17 cellular contexts compared by ENCODE assay signal in the genomic region with DNA sequence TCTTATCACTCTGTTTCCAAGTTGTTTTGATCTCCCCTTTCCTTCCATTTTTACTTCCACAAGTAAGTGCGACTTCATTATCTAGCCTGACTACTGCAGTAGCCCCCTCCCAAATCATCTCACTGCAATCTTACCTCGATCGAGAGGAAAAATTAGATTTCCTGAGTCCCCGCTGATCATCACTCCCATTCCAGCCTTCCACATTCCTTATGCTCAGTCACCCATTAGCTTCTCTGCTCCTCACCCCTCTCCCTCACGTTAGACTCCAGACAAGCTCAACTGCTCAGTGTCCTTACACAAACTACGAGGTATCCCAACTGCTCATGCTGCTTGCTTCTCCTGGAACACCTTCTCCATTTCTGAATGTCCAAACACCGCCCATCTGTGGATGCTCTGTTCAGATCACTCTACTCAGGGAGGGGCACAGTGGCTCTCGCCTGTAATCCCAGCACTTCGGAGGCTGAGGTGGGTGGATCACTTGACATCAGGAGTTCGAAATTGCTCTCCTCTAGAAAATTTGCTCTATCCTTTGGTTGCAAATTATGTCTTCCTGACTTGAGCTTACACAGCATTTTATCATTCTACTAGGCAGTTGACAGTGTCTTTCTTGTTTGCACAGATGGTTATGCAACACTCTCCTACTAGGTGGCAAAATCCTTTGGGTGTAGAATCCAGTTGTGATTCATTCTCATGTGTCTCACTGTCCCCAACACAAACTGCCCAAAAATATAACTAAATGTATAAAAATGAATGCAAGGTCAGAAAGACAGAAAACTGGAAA.
DNase-seq lines count a peak whose midpoint lies in the region; ATAC-seq and TF ChIP-seq lines count a peak whose summit lies in the region.
"Had no signal": no experiment of that assay in that cellular context is flagged by ENCODE, and none has a peak within 500 bp of the region (broad histone marks: within the 10 kb centered on the region; RNA-seq: fewer than 3 reads in every experiment).

No MANE protein-coding gene starts in this region.

- peak; percentile 43; the same call in 1 of the 2 replicates for ATAC-seq in WTC11
- no peak for ATAC-seq in activated T-cell treated with anti-CD3 and anti-CD28 coated beads, Interleukin-2, amount 50 U/mL, for 4 hours

- H3K4me3 Mint-ChIP-seq in WTC11 (no peak overlapping the region), nephron progenitor cell (no peak overlapping the region)
- H3K4me3 Mint-ChIP-seq in activated T-cell treated with anti-CD3 and anti-CD28 coated beads, Interleukin-2, amount 50 U/mL, for 4 hours, result no peak overlapping the region
- no peak overlapping the region for H3K4me3 Mint-ChIP-seq in activated T-helper 1 cell treated with anti-CD3 and anti-CD28 coated beads, Interleukin-12 subunit alpha, Interleukin-12 subunit beta, Interleukin-2, Interleukin-4 antibody, amounts not matched to agents 30 ng/mL and 10 ng/mL and 1 ng/mL, durations not matched to agents 14 hours and 24 hours and 36 hours

- H3K36me3 Mint-ChIP-seq in WTC11 (peaks cover 7% of the 10 kb centered on the region), nephron progenitor cell (ENCODE audit: low read depth) (peaks cover 12% of the 10 kb centered on the region)
- peaks cover 12% of the 10 kb centered on the region for H3K36me3 Mint-ChIP-seq in activated T-cell treated with anti-CD3 and anti-CD28 coated beads, Interleukin-2, amount 50 U/mL, for 4 hours (ENCODE audit: insufficient read depth)
- H3K36me3 Mint-ChIP-seq in activated T-helper 1 cell treated with anti-CD3 and anti-CD28 coated beads, Interleukin-12 subunit alpha, Interleukin-12 subunit beta, Interleukin-2, Interleukin-4 antibody, amounts not matched to agents 30 ng/mL and 10 ng/mL and 1 ng/mL, durations not matched to agents 14 hours and 24 hours and 36 hours (ENCODE audit: low read depth), result peaks cover 4% of the 10 kb centered on the region

- H3K27ac Mint-ChIP-seq in WTC11, result no peak overlapping the region; the same call in 1 of the 2 replicates
- peak overlapping the region; percentile 12 for H3K27ac Mint-ChIP-seq in nephron progenitor cell
- H3K27ac Mint-ChIP-seq in activated T-helper 1 cell treated with anti-CD3 and anti-CD28 coated beads, Interleukin-12 subunit alpha, Interleukin-12 subunit beta, Interleukin-2, Interleukin-4 antibody, amounts not matched to agents 30 ng/mL and 10 ng/mL and 1 ng/mL, durations not matched to agents 14 hours and 24 hours and 36 hours, result no peak overlapping the region

- no peaks in the 10 kb centered on the region for H3K27me3 Mint-ChIP-seq in WTC11 (ENCODE audit: low read depth)
- H3K27me3 Mint-ChIP-seq in nephron progenitor cell (ENCODE audit: low read depth, poor library complexity), result peaks cover 4% of the 10 kb centered on the region
- no peaks in the 10 kb centered on the region for H3K27me3 Mint-ChIP-seq in activated T-cell treated with anti-CD3 and anti-CD28 coated beads, Interleukin-2, amount 50 U/mL, for 4 hours (ENCODE audit: low read depth)
- H3K27me3 Mint-ChIP-seq in activated T-helper 1 cell treated with anti-CD3 and anti-CD28 coated beads, Interleukin-12 subunit alpha, Interleukin-12 subunit beta, Interleukin-2, Interleukin-4 antibody, amounts not matched to agents 30 ng/mL and 10 ng/mL and 1 ng/mL, durations not matched to agents 14 hours and 24 hours and 36 hours (ENCODE audit: insufficient read depth), result no peaks in the 10 kb centered on the region

- H3K9me3 Mint-ChIP-seq in WTC11 (no peaks in the 10 kb centered on the region), nephron progenitor cell (no peaks in the 10 kb centered on the region)
- no peaks in the 10 kb centered on the region for H3K9me3 Mint-ChIP-seq in activated T-cell treated with anti-CD3 and anti-CD28 coated beads, Interleukin-2, amount 50 U/mL, for 4 hours
- H3K9me3 Mint-ChIP-seq in activated T-helper 1 cell treated with anti-CD3 and anti-CD28 coated beads, Interleukin-12 subunit alpha, Interleukin-12 subunit beta, Interleukin-2, Interleukin-4 antibody, amounts not matched to agents 30 ng/mL and 10 ng/mL and 1 ng/mL, durations not matched to agents 14 hours and 24 hours and 36 hours, result no peaks in the 10 kb centered on the region

- CTCF ChIA-PET in WTC11 (lab: Charles Lee), result interaction anchor here (1.0 to 1.9 kb wide), 2 partner anchors 15 to 26 kb away, joined by 3 to 10 read pairs; no protein-coding TSS in a partner anchor

- H3K4me1 Mint-ChIP-seq in WTC11 (peaks cover 6% of the 10 kb centered on the region), nephron progenitor cell (peaks cover 17% of the 10 kb centered on the region)
- H3K4me1 Mint-ChIP-seq in activated T-cell treated with anti-CD3 and anti-CD28 coated beads, Interleukin-2, amount 50 U/mL, for 4 hours (ENCODE audit: low read depth), result no peaks in the 10 kb centered on the region
- H3K4me1 Mint-ChIP-seq in activated T-helper 1 cell treated with anti-CD3 and anti-CD28 coated beads, Interleukin-12 subunit alpha, Interleukin-12 subunit beta, Interleukin-2, Interleukin-4 antibody, amounts not matched to agents 30 ng/mL and 10 ng/mL and 1 ng/mL, durations not matched to agents 14 hours and 24 hours and 36 hours (ENCODE audit: low read depth), result no peaks in the 10 kb centered on the region

- in situ Hi-C loops in Caki2 (cut with HindIII; ENCODE audit: low pct_unique_long_range_greater_than_20kb, low sequenced_read_pairs), result no loop called here

- POLR2A ChIA-PET in WTC11 (lab: Charles Lee), result interaction anchor here (0.6 kb wide), 1 partner anchor 98 kb away, joined by 3 read pairs; no protein-coding TSS in a partner anchor

- TF ChIP-seq CTCF in WTC11 (IDR thresholded peaks at IDR 0.05) (no peak), foreskin fibroblast (IDR thresholded peaks at IDR 0.05; ENCODE audit: low read depth, low read length) (no peak), nephron progenitor cell (IDR thresholded peaks at IDR 0.05) (no peak)

- DNase-seq in Caki2 (ENCODE audit: low read depth) (peak; percentile 35), WTC11 (ENCODE audit: low spot score) (no peak), foreskin fibroblast (peak; percentile 20 to 56), nephron progenitor cell (no peak), nucleus accumbens (lab: John Stamatoyannopoulos, UW) (no peak), NCI-H1930 (lab: John Stamatoyannopoulos, UW) (no peak)
- no peak for DNase-seq in activated T-cell treated with anti-CD3 and anti-CD28 coated beads, Interleukin-2, amount 50 U/mL, for 4 hours
- no peak for DNase-seq in activated T-helper 1 cell treated with anti-CD3 and anti-CD28 coated beads, Interleukin-12 subunit alpha, Interleukin-12 subunit beta, Interleukin-2, Interleukin-4 antibody, amounts not matched to agents 30 ng/mL and 10 ng/mL and 1 ng/mL, durations not matched to agents 14 hours and 24 hours and 36 hours (ENCODE audit: low spot score)
- DNase-seq: activated CD4-positive, alpha-beta T cell treated with anti-CD3 and anti-CD28 coated beads for 4 hours; activated naive CD4-positive, alpha-beta T cell; H7; NCI-H187; NCI-H510A; SIG-M5; stimulated activated CD4-positive, alpha-beta T cell treated with anti-CD3 and anti-CD28 coated beads, Interleukin-4, amount 100 ng/mL, for 1 hour; T1000 had no signal

- H3K4me3 ChIP-seq in foreskin fibroblast (ENCODE audit: low read depth in 1 of 2, low read length in 2 of 2), result no peak overlapping the region
- H3K4me3 ChIP-seq: thoracic aorta had no signal

- intact Hi-C loops in activated T-helper 1 cell treated with anti-CD3 and anti-CD28 coated beads, Interleukin-12 subunit alpha, Interleukin-12 subunit beta, Interleukin-2, Interleukin-4 antibody, amounts not matched to agents 30 ng/mL and 10 ng/mL and 1 ng/mL, durations not matched to agents 14 hours and 24 hours and 36 hours (cut with micrococcal nuclease), result no loop called here

TF ChIP-seq in WTC11, 78 proteins besides CTCF, POLR2A, EP300 and RAD21:
- TF ChIP-seq GABPB1 (CRISPR knock-in tag; IDR thresholded peaks at IDR 0.05), result peak; percentile 51; the same call in 1 of the 2 replicates
- TF ChIP-seq, protein P1, sequence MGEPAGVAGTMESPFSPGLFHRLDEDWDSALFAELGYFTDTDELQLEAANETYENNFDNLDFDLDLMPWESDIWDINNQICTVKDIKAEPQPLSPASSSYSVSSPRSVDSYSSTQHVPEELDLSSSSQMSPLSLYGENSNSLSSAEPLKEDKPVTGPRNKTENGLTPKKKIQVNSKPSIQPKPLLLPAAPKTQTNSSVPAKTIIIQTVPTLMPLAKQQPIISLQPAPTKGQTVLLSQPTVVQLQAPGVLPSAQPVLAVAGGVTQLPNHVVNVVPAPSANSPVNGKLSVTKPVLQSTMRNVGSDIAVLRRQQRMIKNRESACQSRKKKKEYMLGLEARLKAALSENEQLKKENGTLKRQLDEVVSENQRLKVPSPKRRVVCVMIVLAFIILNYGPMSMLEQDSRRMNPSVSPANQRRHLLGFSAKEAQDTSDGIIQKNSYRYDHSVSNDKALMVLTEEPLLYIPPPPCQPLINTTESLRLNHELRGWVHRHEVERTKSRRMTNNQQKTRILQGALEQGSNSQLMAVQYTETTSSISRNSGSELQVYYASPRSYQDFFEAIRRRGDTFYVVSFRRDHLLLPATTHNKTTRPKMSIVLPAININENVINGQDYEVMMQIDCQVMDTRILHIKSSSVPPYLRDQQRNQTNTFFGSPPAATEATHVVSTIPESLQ (CRISPR knock-in tag; IDR thresholded peaks at IDR 0.05), result no peak

Comparison
In these comparisons a context has a peak if more than half of its experiments do, and no peak if none do; other contexts are left out.
1. DNase-seq: peak in Caki2 (single experiment) and foreskin fibroblast (2 of 2); none in WTC11 (single experiment), nephron progenitor cell (single experiment), nucleus accumbens (0 of 56), activated T-cell treated with anti-CD3 and anti-CD28 coated beads, Interleukin-2, amount 50 U/mL, for 4 hours (single experiment), activated T-helper 1 cell treated with anti-CD3 and anti-CD28 coated beads, Interleukin-12 subunit alpha, Interleukin-12 subunit beta, Interleukin-2, Interleukin-4 antibody, amounts not matched to agents 30 ng/mL and 10 ng/mL and 1 ng/mL, durations not matched to agents 14 hours and 24 hours and 36 hours (single experiment) and NCI-H1930 (0 of 2).